In genomic region chr14:20613094-20614037, GRCh38 we compare ENCODE assay signal across 1 cellular context.
TF ChIP-seq lines count a peak whose summit lies in the region.

No MANE protein-coding gene starts in this region.

TF ChIP-seq in liver, 16 proteins besides CTCF, POLR2A, EP300 and RAD21 (continued from another document):
- TF ChIP-seq, protein P1, sequence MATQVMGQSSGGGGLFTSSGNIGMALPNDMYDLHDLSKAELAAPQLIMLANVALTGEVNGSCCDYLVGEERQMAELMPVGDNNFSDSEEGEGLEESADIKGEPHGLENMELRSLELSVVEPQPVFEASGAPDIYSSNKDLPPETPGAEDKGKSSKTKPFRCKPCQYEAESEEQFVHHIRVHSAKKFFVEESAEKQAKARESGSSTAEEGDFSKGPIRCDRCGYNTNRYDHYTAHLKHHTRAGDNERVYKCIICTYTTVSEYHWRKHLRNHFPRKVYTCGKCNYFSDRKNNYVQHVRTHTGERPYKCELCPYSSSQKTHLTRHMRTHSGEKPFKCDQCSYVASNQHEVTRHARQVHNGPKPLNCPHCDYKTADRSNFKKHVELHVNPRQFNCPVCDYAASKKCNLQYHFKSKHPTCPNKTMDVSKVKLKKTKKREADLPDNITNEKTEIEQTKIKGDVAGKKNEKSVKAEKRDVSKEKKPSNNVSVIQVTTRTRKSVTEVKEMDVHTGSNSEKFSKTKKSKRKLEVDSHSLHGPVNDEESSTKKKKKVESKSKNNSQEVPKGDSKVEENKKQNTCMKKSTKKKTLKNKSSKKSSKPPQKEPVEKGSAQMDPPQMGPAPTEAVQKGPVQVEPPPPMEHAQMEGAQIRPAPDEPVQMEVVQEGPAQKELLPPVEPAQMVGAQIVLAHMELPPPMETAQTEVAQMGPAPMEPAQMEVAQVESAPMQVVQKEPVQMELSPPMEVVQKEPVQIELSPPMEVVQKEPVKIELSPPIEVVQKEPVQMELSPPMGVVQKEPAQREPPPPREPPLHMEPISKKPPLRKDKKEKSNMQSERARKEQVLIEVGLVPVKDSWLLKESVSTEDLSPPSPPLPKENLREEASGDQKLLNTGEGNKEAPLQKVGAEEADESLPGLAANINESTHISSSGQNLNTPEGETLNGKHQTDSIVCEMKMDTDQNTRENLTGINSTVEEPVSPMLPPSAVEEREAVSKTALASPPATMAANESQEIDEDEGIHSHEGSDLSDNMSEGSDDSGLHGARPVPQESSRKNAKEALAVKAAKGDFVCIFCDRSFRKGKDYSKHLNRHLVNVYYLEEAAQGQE (IDR thresholded peaks at IDR 0.05) = peak; percentile 56
- TF ChIP-seq YY1 (IDR thresholded peaks at IDR 0.05) (peak; percentile 55), EGR1 (IDR thresholded peaks at IDR 0.05; ENCODE audit: low read depth in 2 of 2) (peak in 1 of 2 donors; percentile 56), SP1 (IDR thresholded peaks at IDR 0.05) (peak; percentile 28), JUND (IDR thresholded peaks at IDR 0.05) (peak in 1 of 2 donors; percentile 16), GABPA (IDR thresholded peaks at IDR 0.05 in 1 of 2, conservative IDR thresholded peaks at IDR 0.05 in 1 of 2) (no peak), RXRA (IDR thresholded peaks at IDR 0.05) (peak; percentile 69 to 85), HNF4A (conservative IDR thresholded peaks at IDR 0.05) (peak; percentile 32 to 63)
- TF ChIP-seq, protein P2, sequence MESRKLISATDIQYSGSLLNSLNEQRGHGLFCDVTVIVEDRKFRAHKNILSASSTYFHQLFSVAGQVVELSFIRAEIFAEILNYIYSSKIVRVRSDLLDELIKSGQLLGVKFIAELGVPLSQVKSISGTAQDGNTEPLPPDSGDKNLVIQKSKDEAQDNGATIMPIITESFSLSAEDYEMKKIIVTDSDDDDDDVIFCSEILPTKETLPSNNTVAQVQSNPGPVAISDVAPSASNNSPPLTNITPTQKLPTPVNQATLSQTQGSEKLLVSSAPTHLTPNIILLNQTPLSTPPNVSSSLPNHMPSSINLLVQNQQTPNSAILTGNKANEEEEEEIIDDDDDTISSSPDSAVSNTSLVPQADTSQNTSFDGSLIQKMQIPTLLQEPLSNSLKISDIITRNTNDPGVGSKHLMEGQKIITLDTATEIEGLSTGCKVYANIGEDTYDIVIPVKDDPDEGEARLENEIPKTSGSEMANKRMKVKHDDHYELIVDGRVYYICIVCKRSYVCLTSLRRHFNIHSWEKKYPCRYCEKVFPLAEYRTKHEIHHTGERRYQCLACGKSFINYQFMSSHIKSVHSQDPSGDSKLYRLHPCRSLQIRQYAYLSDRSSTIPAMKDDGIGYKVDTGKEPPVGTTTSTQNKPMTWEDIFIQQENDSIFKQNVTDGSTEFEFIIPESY (IDR thresholded peaks at IDR 0.05) = peak; percentile 45
- TF ChIP-seq, protein P3, sequence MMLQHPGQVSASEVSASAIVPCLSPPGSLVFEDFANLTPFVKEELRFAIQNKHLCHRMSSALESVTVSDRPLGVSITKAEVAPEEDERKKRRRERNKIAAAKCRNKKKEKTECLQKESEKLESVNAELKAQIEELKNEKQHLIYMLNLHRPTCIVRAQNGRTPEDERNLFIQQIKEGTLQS (IDR thresholded peaks at IDR 0.05) = peak; percentile 99
